14 cellular contexts compared by ENCODE assay signal in genomic region chr15:37709669-37710068, GRCh38.
DNase-seq lines count a peak whose midpoint lies in the region; ATAC-seq and TF ChIP-seq lines count a peak whose summit lies in the region.
"Had no signal": no experiment of that assay in that cellular context is flagged by ENCODE, and none has a peak within 500 bp of the region (broad histone marks: within the 10 kb centered on the region; RNA-seq: fewer than 3 reads in every experiment).

No MANE protein-coding gene starts in this region.

- H2BK120ac ChIP-seq in neuronal stem cell (ENCODE audit: low read depth, low read length) = no peak overlapping the region

- no peaks in the 10 kb centered on the region for H4K20me1 ChIP-seq in OCI-LY7 (ENCODE audit: insufficient read depth, low read length)

- CTCF ChIA-PET in OCI-LY7 (lab: Charles Lee; ENCODE audit: unreplicated experiment) = interaction anchor here (0.5 kb wide), 1 partner anchor 678 kb away, joined by 4 read pairs; no protein-coding TSS in a partner anchor

- BruUV-seq in OCI-LY7 (replicated peaks; lab: Mats Ljungman, UMichigan) = no TSS peak

- no peak overlapping the region for H3K18ac ChIP-seq in neuronal stem cell (ENCODE audit: low read length)

- no peak overlapping the region for H3K27ac ChIP-seq in right lobe of liver
- H3K27ac ChIP-seq in OCI-LY7 (ENCODE audit: low read depth, low read length, poor library complexity, severe bottlenecking) = no peak overlapping the region
- no peak overlapping the region for H3K27ac ChIP-seq in neuronal stem cell (replicated peaks; ENCODE audit: low read length)
- H3K27ac ChIP-seq: 22Rv1 had no signal

- H3K79me1 ChIP-seq in neuronal stem cell (ENCODE audit: low read depth, low read length) = no peaks in the 10 kb centered on the region

- H2BK5ac ChIP-seq in neuronal stem cell (ENCODE audit: low read length) = no peak overlapping the region

- no peaks in the 10 kb centered on the region for H3K9me2 ChIP-seq in OCI-LY7 (ENCODE audit: insufficient read depth, low read length)

- no peak overlapping the region for H2AFZ ChIP-seq in OCI-LY7 (ENCODE audit: low read length)
- no peak overlapping the region for H2AFZ ChIP-seq in neuronal stem cell (ENCODE audit: low read length)
- H2AFZ ChIP-seq: GM23338 had no signal

- no peak overlapping the region for H3K4me2 ChIP-seq in OCI-LY7 (ENCODE audit: low read length)
- no peak overlapping the region for H3K4me2 ChIP-seq in neuronal stem cell (ENCODE audit: insufficient read depth, low read length, poor library complexity, severe bottlenecking)
- H3K4me2 ChIP-seq: GM23338 had no signal

- H3K27me3 ChIP-seq in right lobe of liver (no peaks in the 10 kb centered on the region), neuronal stem cell (ENCODE audit: control insufficient read depth in 3 of 3, insufficient read depth in 3 of 3, low read depth in 1 of 3, low read length in 3 of 3) (no peaks in the 10 kb centered on the region)

- no peak overlapping the region for H3K23ac ChIP-seq in neuronal stem cell (ENCODE audit: low read depth, low read length, poor library complexity)

- no peak overlapping the region for H3K4ac ChIP-seq in neuronal stem cell (ENCODE audit: low read length)

- no peak overlapping the region for H4K91ac ChIP-seq in neuronal stem cell (ENCODE audit: low read depth, low read length, poor library complexity)

- no peak for TF ChIP-seq POLR2A in right lobe of liver (IDR thresholded peaks at IDR 0.05)

- no peak overlapping the region for H2BK15ac ChIP-seq in neuronal stem cell (ENCODE audit: low read length)

- no peaks in the 10 kb centered on the region for H3K79me2 ChIP-seq in OCI-LY7 (ENCODE audit: insufficient read depth, low read depth, low read length)

- H3K4me3 ChIP-seq in right lobe of liver = no peak overlapping the region
- no peak overlapping the region for H3K4me3 ChIP-seq in OCI-LY7 (ENCODE audit: low read depth, low read length, poor library complexity, severe bottlenecking)
- no peak overlapping the region for H3K4me3 ChIP-seq in neuronal stem cell (ENCODE audit: low read length in 2 of 2)
- H3K4me3 ChIP-seq: GM23338 had no signal

- intact Hi-C loops in right lobe of liver (cut with DNase I) = no loop called here
- intact Hi-C loops in OCI-LY7 (cut with micrococcal nuclease; ENCODE audit: unreplicated experiment) = no loop called here

- H2AK5ac ChIP-seq in neuronal stem cell (ENCODE audit: low read depth, low read length) = no peak overlapping the region

- peak; percentile 9 for DNase-seq in DMS53 (lab: John Stamatoyannopoulos, UW)
- no peak for DNase-seq in DMS53 treated with DMSO at 0.1 percent for 48 hours (lab: John Stamatoyannopoulos, UW; ENCODE audit: unreplicated experiment)
- DNase-seq in NCI-H128 (lab: John Stamatoyannopoulos, UW; ENCODE audit: unreplicated experiment) = peak; percentile 4
- DNase-seq in NCI-H345 treated with DMSO at 0.1 percent for 48 hours (lab: John Stamatoyannopoulos, UW; ENCODE audit: unreplicated experiment) = peak; percentile 12
- no peak for DNase-seq in right lobe of liver
- DNase-seq in OCI-LY7 (ENCODE audit: low spot score) = no peak
- DNase-seq in activated gamma-delta T cell treated with Interleukin-2 at 50 U/mL for 16 hours = no peak
- no peak for DNase-seq in neuronal stem cell (ENCODE audit: low spot score)
- DNase-seq: CD8-positive, alpha-beta T cell; COR-L47; DMS79; H7 had no signal

- WGBS in right lobe of liver (ENCODE audit: insufficient coverage, low coverage, low lambda C conversion rate, missing lambda C conversion rate) = 22% methylated on average over 1 of the region's 1 CpG
- no CpG with 5 or more reads among the region's 1 CpG for WGBS in neuronal stem cell (ENCODE audit: extremely low coverage in 2 of 2, insufficient read length in 2 of 2, insufficient replicate concordance in 1 of 2), 2 donors

- POLR2A ChIA-PET in OCI-LY7 (lab: Charles Lee) = interaction anchor here (0.6 kb wide), 1 partner anchor 133 kb away, joined by 3 read pairs; no protein-coding TSS in a partner anchor

- H3K9me3 ChIP-seq in right lobe of liver (no peaks in the 10 kb centered on the region), OCI-LY7 (ENCODE audit: low read length) (no peaks in the 10 kb centered on the region), neuronal stem cell (replicated peaks in 1 of 2; ENCODE audit: control insufficient read depth in 2 of 2, insufficient read depth in 1 of 2, low read depth in 1 of 2, low read length in 2 of 2) (peaks cover 3 to 4% of the 10 kb centered on the region in 2 donors)

- H4K8ac ChIP-seq in neuronal stem cell (ENCODE audit: low read depth, low read length) = no peak overlapping the region

- ATAC-seq in right lobe of liver = peak; percentile 50 to 84 (median 72)
- ATAC-seq: CD8-positive, alpha-beta T cell; GM23338 had no signal

- H3K14ac ChIP-seq in neuronal stem cell (ENCODE audit: low read length) = no peak overlapping the region

- H3K9ac ChIP-seq in neuronal stem cell (ENCODE audit: low read depth, low read length, poor library complexity) = no peak overlapping the region

- H2BK12ac ChIP-seq in neuronal stem cell (ENCODE audit: low read length) = no peak overlapping the region

- TF ChIP-seq CTCF in right lobe of liver (IDR thresholded peaks at IDR 0.05) (no peak), OCI-LY7 (conservative IDR thresholded peaks at IDR 0.05; ENCODE audit: low read length) (no peak)

- no peaks in the 10 kb centered on the region for H3K36me3 ChIP-seq in right lobe of liver
- no peaks in the 10 kb centered on the region for H3K36me3 ChIP-seq in OCI-LY7 (ENCODE audit: insufficient read depth, low read length)
- no peaks in the 10 kb centered on the region for H3K36me3 ChIP-seq in neuronal stem cell (replicated peaks in 1 of 2; ENCODE audit: control insufficient read depth in 2 of 2, insufficient read depth in 2 of 2, low read length in 2 of 2)

- peaks cover 0 to 9% (median 0%) of the 10 kb centered on the region in 4 donors for H3K4me1 ChIP-seq in right lobe of liver
- H3K4me1 ChIP-seq in OCI-LY7 (ENCODE audit: insufficient read depth, low read length, poor library complexity, severe bottlenecking) = no peaks in the 10 kb centered on the region
- no peaks in the 10 kb centered on the region for H3K4me1 ChIP-seq in neuronal stem cell (ENCODE audit: control insufficient read depth in 2 of 2, insufficient read depth in 1 of 2, low read depth in 1 of 2, low read length in 2 of 2)

Comparison
In these comparisons a context has a peak if more than half of its experiments do, and no peak if none do; other contexts are left out.
1. DNase-seq: peak in DMS53 (single experiment), NCI-H128 (single experiment) and NCI-H345 treated with DMSO at 0.1 percent for 48 hours (single experiment); none in DMS53 treated with DMSO at 0.1 percent for 48 hours (single experiment), right lobe of liver (0 of 3), OCI-LY7 (single experiment), activated gamma-delta T cell treated with Interleukin-2 at 50 U/mL for 16 hours (single experiment) and neuronal stem cell (single experiment).